In genomic region chr7:7181519-7182155, GRCh38 we compare ENCODE assay signal across 8 cellular contexts. TPM values are rescaled to one million over a fixed set of nuclear protein-coding genes. Genes with fewer than 3 reads are reported as not detected.
DNase-seq lines count a peak whose midpoint lies in the region; ATAC-seq and TF ChIP-seq lines count a peak whose summit lies in the region.

No MANE protein-coding gene starts in this region.

- 1 to 2% methylated on average over 12 of the region's 12 CpGs for WGBS in lower leg skin, 2 donors

- peak; percentile 36 for ATAC-seq in HG02759 (IDR thresholded peaks at IDR 0.05; ENCODE audit: unreplicated experiment)

- no peak for TF ChIP-seq CTCF in WI38 (IDR thresholded peaks at IDR 0.05; ENCODE audit: low read depth, low read length)
- no peak for TF ChIP-seq CTCF in coronary artery (IDR thresholded peaks at IDR 0.05)
- TF ChIP-seq CTCF in lower leg skin (IDR thresholded peaks at IDR 0.05) = no peak

- H3K4me3 ChIP-seq in WI38 (ENCODE audit: low read depth, low read length) = peak overlapping the region; percentile 70
- H3K4me3 ChIP-seq in coronary artery = peak overlapping the region; percentile 98
- peak overlapping the region; percentile 48 for H3K4me3 ChIP-seq in lower leg skin (ENCODE audit: low read depth, poor library complexity, severe bottlenecking)

- TF ChIP-seq POLR2A in lower leg skin (IDR thresholded peaks at IDR 0.05) = no peak

- intact Hi-C loops in lower leg skin (cut with DNase I; ENCODE audit: low total_unique reads) = no loop called here

- H3K27ac ChIP-seq in coronary artery = peak overlapping the region; percentile 86 to 98

- DNase-seq in NCI-H2081 (lab: John Stamatoyannopoulos, UW) = peak; percentile 43 to 71
- DNase-seq in NCI-H2081 treated with DMSO at 0.1 percent for 48 hours (lab: John Stamatoyannopoulos, UW) = no peak
- peak; percentile 87 for DNase-seq in NCI-H1092 treated with DMSO at 0.1 percent for 48 hours (lab: John Stamatoyannopoulos, UW)
- DNase-seq in coronary artery (ENCODE audit: low spot score) = no peak
- DNase-seq in lower leg skin (ENCODE audit: low spot score in 2 of 2) = peak; percentile 28 to 84
- peak; percentile 19 for DNase-seq in stimulated activated CD8-positive, alpha-beta memory T cell treated with anti-CD3 and anti-CD28 coated beads, Interleukin-7, amount 100 ng/mL, for 24 hours (ENCODE audit: low read depth)

RNA-seq across cellular contexts. Expression of gene C1GALT1, which starts 0.7 kb away (rescaled TPM):
- total RNA-seq in lower leg skin = 10 to 100 TPM; 26.8 to 45.9 (median 29.4) TPM

Comparison
In these comparisons a context has a peak if more than half of its experiments do, and no peak if none do; other contexts are left out.
1. DNase-seq: peak in NCI-H2081 (2 of 2), NCI-H1092 treated with DMSO at 0.1 percent for 48 hours (single experiment), lower leg skin (2 of 2) and stimulated activated CD8-positive, alpha-beta memory T cell treated with anti-CD3 and anti-CD28 coated beads, Interleukin-7, amount 100 ng/mL, for 24 hours (single experiment); none in NCI-H2081 treated with DMSO at 0.1 percent for 48 hours (single experiment) and coronary artery (single experiment).
2. H3K4me3 ChIP-seq: peak in every context shown above with its lines; median percentile 98 in coronary artery; 70 in WI38; 48 in lower leg skin.